Comparison of ENCODE assay signal across 31 cellular contexts in the genomic region with DNA sequence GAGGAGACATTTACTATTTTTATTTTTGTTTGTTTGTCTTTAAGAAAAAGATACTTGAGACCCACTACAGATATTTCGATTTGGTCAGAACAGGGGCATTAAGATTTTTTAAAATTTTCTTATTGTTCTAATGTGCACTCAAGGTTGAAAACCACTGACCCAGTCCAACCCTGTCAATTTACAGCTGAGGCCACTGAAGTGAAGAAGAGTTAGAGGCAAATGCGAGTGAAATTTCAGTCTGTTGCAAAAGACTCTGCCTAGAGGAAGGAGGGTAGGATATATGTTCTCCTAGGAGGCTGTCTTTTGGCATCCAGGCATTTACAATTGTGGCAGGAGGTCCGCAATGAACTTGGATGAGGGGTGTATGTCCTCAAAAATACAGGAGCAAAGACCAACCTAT.
"Had no signal": no experiment of that assay in that cellular context is flagged by ENCODE, and none has a peak within 500 bp of the region (broad histone marks: within the 10 kb centered on the region; RNA-seq: fewer than 3 reads in every experiment).

No MANE protein-coding gene starts in this region.

- H3K27me3 ChIP-seq: ascending aorta, body of pancreas, breast epithelium, cardiac muscle cell had no signal

- H3K27ac ChIP-seq: adrenal gland, ascending aorta, body of pancreas, brain microvascular endothelial cell, breast epithelium, cardiac muscle cell had no signal

- DNase-seq: activated effector memory CD4-positive, alpha-beta T cell treated with anti-CD3 and anti-CD28 coated beads, Interleukin-2, amount 50 U/mL, for 16 hours; activated effector memory CD4-positive, alpha-beta T cell treated with Interleukin-2 at 50 U/mL for 16 hours; activated gamma-delta T cell; activated gamma-delta T cell treated with Interleukin-2 at 50 U/mL for 16 hours; activated naive CD4-positive, alpha-beta T cell; activated naive CD4-positive, alpha-beta T cell treated with anti-CD3 and anti-CD28 coated beads for 36 hours; activated naive CD4-positive, alpha-beta T cell treated with anti-CD3 and anti-CD28 coated beads, Interleukin-2, amount 10 ng/mL, durations not matched to agents 7 days and 5 days; activated naive CD4-positive, alpha-beta T cell treated with anti-CD3 and anti-CD28 coated beads, Interleukin-2, amount 50 U/mL, for 16 hours; activated naive CD4-positive, alpha-beta T cell treated with Interleukin-2 at 50 U/mL for 16 hours; activated naive CD8-positive, alpha-beta T cell treated with anti-CD3 and anti-CD28 coated beads for 36 hours; activated naive CD8-positive, alpha-beta T cell treated with anti-CD3 and anti-CD28 coated beads, Interleukin-2, amount 10 ng/mL, durations not matched to agents 7 days and 5 days; activated naive CD8-positive, alpha-beta T cell treated with anti-CD3 and anti-CD28 coated beads, Interleukin-2, amount 50 U/mL, for 24 hours; activated T-cell treated with anti-CD3 and anti-CD28 coated beads, Interleukin-2, amount 50 U/mL, for 24 hours; activated T-cell treated with anti-CD3 and anti-CD28 coated beads, Interleukin-2, amount 50 U/mL, for 4 hours; activated T-cell treated with anti-CD3 and anti-CD28 coated beads, Interleukin-2, amount 50 U/mL, for 48 hours; activated T-cell treated with anti-CD3 and anti-CD28 coated beads, Interleukin-2, amount 50 U/mL, for 72 hours; amniotic stem cell; amygdala; anterior cingulate cortex; aorta; body of pancreas; brain microvascular endothelial cell; caudate nucleus; central memory CD4-positive, alpha-beta T cell; cerebellar nuclear complex had no signal

- H3K4me1 ChIP-seq: adrenal gland had no signal

- H3K4me3 ChIP-seq: adrenal gland, ascending aorta, body of pancreas, breast epithelium, cardiac muscle cell had no signal

- H3K36me3 ChIP-seq: adrenal gland, ascending aorta, brain microvascular endothelial cell, breast epithelium, cardiac muscle cell had no signal

- H3K9me3 ChIP-seq: body of pancreas had no signal

- FAIRE-seq: astrocyte, bronchial epithelial cell had no signal
